Comparison of ENCODE assay signal across 12 cellular contexts in genomic region chr13:97879646-97880297, GRCh38.
A peak's percentile ranks its signal among the peaks of the same experiment; 100 is the strongest.
DNase-seq lines count a peak whose midpoint lies in the region; ATAC-seq and TF ChIP-seq lines count a peak whose summit lies in the region.
"Had no signal": no experiment of that assay in that cellular context is flagged by ENCODE, and none has a peak within 500 bp of the region (broad histone marks: within the 10 kb centered on the region; RNA-seq: fewer than 3 reads in every experiment).

No MANE protein-coding gene starts in this region.

- 37 to 38% methylated on average over 8 of the region's 8 CpGs for WGBS in GM23248 (ENCODE audit: low coverage in 1 of 2, low lambda C conversion rate in 2 of 2, missing lambda C conversion rate in 2 of 2), 2 experiments

- H3K4me1 ChIP-seq in GM23248 (ENCODE audit: insufficient read depth) (peaks cover 22% of the 10 kb centered on the region), fibroblast of lung (ENCODE audit: control insufficient read depth, extremely low read depth, insufficient read depth, low read length) (peaks cover 8% of the 10 kb centered on the region)
- H3K4me1 ChIP-seq: testis had no signal

- H3K27ac ChIP-seq in GM23248 = peak overlapping the region; percentile 75
- H3K27ac ChIP-seq in fibroblast of lung (ENCODE audit: insufficient read depth, low read length) = peak overlapping the region; percentile 90
- H3K27ac ChIP-seq: testis had no signal

- H2AFZ ChIP-seq in GM23248 = peak overlapping the region; percentile 75
- peak overlapping the region; percentile 15 for H2AFZ ChIP-seq in fibroblast of lung (ENCODE audit: low read length)

- H4K20me1 ChIP-seq in GM23248 (ENCODE audit: insufficient read depth) (no peaks in the 10 kb centered on the region), fibroblast of lung (ENCODE audit: control insufficient read depth, extremely low read depth, insufficient read depth, low read length) (no peaks in the 10 kb centered on the region)

- no peak for ATAC-seq in GM21360 (IDR thresholded peaks at IDR 0.05; ENCODE audit: unreplicated experiment)
- ATAC-seq: naive thymus-derived CD8-positive, alpha-beta T cell had no signal

- H3K9me3 ChIP-seq in GM23248 (ENCODE audit: low read depth) (no peaks in the 10 kb centered on the region), fibroblast of lung (ENCODE audit: control insufficient read depth, insufficient read depth, low read depth, low read length) (no peaks in the 10 kb centered on the region)
- H3K9me3 ChIP-seq: testis had no signal

- H3K4me3 ChIP-seq in GM23248 (peak overlapping the region; percentile 40), fibroblast of lung (replicated peaks in 1 of 4; ENCODE audit: control extremely low read depth in 1 of 4, insufficient read depth in 1 of 4, low read depth in 3 of 4, low read length in 4 of 4) (no peak overlapping the region), H7 (ENCODE audit: insufficient read depth, low read depth, low read length) (no peak overlapping the region)
- H3K4me3 ChIP-seq: testis had no signal

- H3K36me3 ChIP-seq in GM23248 (ENCODE audit: low read depth) (no peaks in the 10 kb centered on the region), fibroblast of lung (ENCODE audit: control insufficient read depth, insufficient read depth, low read length) (no peaks in the 10 kb centered on the region), H7 (replicated peaks; ENCODE audit: control insufficient read depth, insufficient read depth, low read length) (no peaks in the 10 kb centered on the region)

- H3K4me2 ChIP-seq in GM23248 (ENCODE audit: unreplicated experiment) (peak overlapping the region; percentile 76), fibroblast of lung (ENCODE audit: extremely low read depth, insufficient read depth, low read length) (peak overlapping the region; percentile 39)

- peak overlapping the region; percentile 34 for H3K9ac ChIP-seq in GM23248
- no peak overlapping the region for H3K9ac ChIP-seq in fibroblast of lung (ENCODE audit: insufficient read depth, low read length)

- DNase-seq in GM23248 (peak; percentile 91), SK-MEL-5 (ENCODE audit: low read depth, low spot score) (peak; percentile 8), fibroblast of lung (ENCODE audit: low read depth in 2 of 2) (peak; percentile 80 to 92), renal cortical epithelial cell (ENCODE audit: low read depth) (peak; percentile 79), GM10266 (ENCODE audit: extremely low spot score) (no peak), H7 (no peak)
- no peak for DNase-seq in stimulated activated CD4-positive, alpha-beta T cell treated with anti-CD3 and anti-CD28 coated beads, Interleukin-2, amount 100 ng/mL, for 48 hours
- DNase-seq: head of caudate nucleus; naive thymus-derived CD8-positive, alpha-beta T cell; NCI-H187 treated with DMSO at 0.1 percent for 48 hours; testis had no signal

- H3K9me2 ChIP-seq in GM23248 (ENCODE audit: insufficient read depth) = no peaks in the 10 kb centered on the region

- no peak for TF ChIP-seq CTCF in fibroblast of lung (conservative IDR thresholded peaks at IDR 0.05 in 1 of 2, IDR thresholded peaks at IDR 0.05 in 1 of 2; ENCODE audit: low read depth in 1 of 2, low read length in 2 of 2)
- no peak for TF ChIP-seq CTCF in GM10266 (IDR thresholded peaks at IDR 0.05; ENCODE audit: control insufficient read depth, insufficient read depth, low read depth, missing control alignments)

- H3K79me2 ChIP-seq in GM23248 (ENCODE audit: insufficient read depth) (no peaks in the 10 kb centered on the region), fibroblast of lung (ENCODE audit: control insufficient read depth, insufficient read depth, low read length) (no peaks in the 10 kb centered on the region)

- H3K27me3 ChIP-seq in GM23248 (replicated peaks; ENCODE audit: insufficient read depth) = no peaks in the 10 kb centered on the region
- H3K27me3 ChIP-seq in fibroblast of lung (ENCODE audit: control insufficient read depth, insufficient read depth, low read length) = no peaks in the 10 kb centered on the region
- H3K27me3 ChIP-seq in H7 (ENCODE audit: control insufficient read depth, insufficient read depth, low read length) = no peaks in the 10 kb centered on the region
- H3K27me3 ChIP-seq: testis had no signal

- in situ Hi-C loops in GM23248 (cut with MboI) (no loop called here), SK-MEL-5 (cut with HindIII; ENCODE audit: low pct_unique_long_range_greater_than_20kb, low sequenced_read_pairs) (no loop called here)

- peaks cover 12% of the 10 kb centered on the region; the same call in 1 of the 2 replicates for H3F3A ChIP-seq in GM23248 (ENCODE audit: insufficient read depth)

Comparison
In these comparisons a context has a peak if more than half of its experiments do, and no peak if none do; other contexts are left out.
1. DNase-seq: peak in GM23248 (single experiment), SK-MEL-5 (single experiment), fibroblast of lung (2 of 2) and renal cortical epithelial cell (single experiment); none in GM10266 (single experiment), H7 (single experiment) and stimulated activated CD4-positive, alpha-beta T cell treated with anti-CD3 and anti-CD28 coated beads, Interleukin-2, amount 100 ng/mL, for 48 hours (0 of 2).